1 cellular context compared by ENCODE assay signal in the genomic region with DNA sequence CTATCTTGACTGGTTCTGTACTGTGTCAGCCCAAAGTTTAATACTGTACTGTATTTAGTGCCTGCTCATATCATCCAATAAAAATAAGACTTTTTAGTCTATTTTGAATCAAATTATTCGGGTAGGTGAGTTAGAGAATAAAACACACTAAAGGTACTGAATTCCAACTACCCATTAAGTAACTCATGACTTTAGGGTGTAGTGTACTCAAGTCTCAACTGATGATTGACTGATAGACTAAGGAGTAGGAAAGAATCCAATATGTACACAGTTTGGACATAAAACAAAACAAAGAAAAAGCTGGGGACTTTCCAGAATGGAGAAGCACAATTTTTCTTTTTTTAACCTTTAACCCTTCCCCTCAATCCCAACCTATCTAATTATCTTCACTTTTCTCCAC.
TF ChIP-seq lines count a peak whose summit lies in the region.

No MANE protein-coding gene starts in this region.

TF ChIP-seq in A549, 52 proteins besides CTCF, POLR2A, EP300 and RAD21:
- TF ChIP-seq HOXB5 (CRISPR knock-in tag; IDR thresholded peaks at IDR 0.05) (no peak), HEYL (CRISPR knock-in tag; IDR thresholded peaks at IDR 0.05) (no peak), RNF2 (IDR thresholded peaks at IDR 0.05; ENCODE audit: borderline replicate concordance, low read depth) (no peak), SMC3 (IDR thresholded peaks at IDR 0.05) (no peak), ELK1 (IDR thresholded peaks at IDR 0.05; ENCODE audit: low read depth, low read length) (no peak), NR3C1 (IDR thresholded peaks at IDR 0.05) (no peak), EHF (CRISPR knock-in tag; IDR thresholded peaks at IDR 0.05) (no peak), FOXS1 (CRISPR knock-in tag; IDR thresholded peaks at IDR 0.05) (no peak), JUNB (IDR thresholded peaks at IDR 0.05) (no peak), FOSB (CRISPR knock-in tag; IDR thresholded peaks at IDR 0.05) (no peak), CBX2 (IDR thresholded peaks at IDR 0.05; ENCODE audit: borderline replicate concordance, low read depth) (no peak), RCOR1 (IDR thresholded peaks at IDR 0.05; ENCODE audit: low read depth, low read length) (no peak), MYC (IDR thresholded peaks at IDR 0.05; ENCODE audit: borderline replicate concordance, low read length) (no peak)
